Comparison of ENCODE assay signal across 7 cellular contexts in genomic region chr3:123448503-123449091, GRCh38. TPM values are rescaled to one million over a fixed set of nuclear protein-coding genes. Genes with fewer than 3 reads are reported as not detected.
DNase-seq lines count a peak whose midpoint lies in the region; ATAC-seq and TF ChIP-seq lines count a peak whose summit lies in the region.

ADCY5 (minus strand) TSS chr3:123449090; CDS start chr3:123448545, 545 bp downstream.

- no peaks in the 10 kb centered on the region for H3K9me3 ChIP-seq in heart left ventricle

- H3K36me3 ChIP-seq in heart left ventricle = no peaks in the 10 kb centered on the region

- peaks cover 0 to 45% (median 12%) of the 10 kb centered on the region in 12 donors for H3K4me1 ChIP-seq in heart left ventricle

- H3K4me3 ChIP-seq in HFF-Myc (replicated peaks; ENCODE audit: low read depth, low read length) = peak within 1 kb of the TSS; percentile 38
- H3K4me3 ChIP-seq in heart left ventricle = peak within 1 kb of the TSS; percentile 61 to 92 (median 78)

- ATAC-seq in heart left ventricle = peak in 2 of 4 donors; percentile 22 to 23
- ATAC-seq in GM21360 (IDR thresholded peaks at IDR 0.05; ENCODE audit: unreplicated experiment) = no peak
- ATAC-seq in HG02798 (IDR thresholded peaks at IDR 0.05; ENCODE audit: poor library complexity, unreplicated experiment) = no peak

- intact Hi-C loops in heart left ventricle (cut with DNase I) (loop anchor here in 9 of 10 donors (2.0 to 10.0 kb wide), 14 partner anchors 34 to 121 kb away; no protein-coding TSS in a partner anchor), posterior vena cava (cut with DNase I) (loop anchor here (5.0 to 10.0 kb wide), 3 partner anchors 36 to 116 kb away; no protein-coding TSS in a partner anchor)

- H3K27me3 ChIP-seq in heart left ventricle = peaks cover 0 to 54% (median 7%) of the 10 kb centered on the region in 9 donors

- TF ChIP-seq POLR2A in heart left ventricle (IDR thresholded peaks at IDR 0.05) = no peak

- no peak for TF ChIP-seq CTCF in HFF-Myc (IDR thresholded peaks at IDR 0.05; ENCODE audit: low read depth, low read length, missing control alignments)
- TF ChIP-seq CTCF in heart left ventricle (IDR thresholded peaks at IDR 0.05) = no peak

- H3K27ac ChIP-seq in heart left ventricle = peak within 1 kb of the TSS; percentile 80 to 97 (median 93)

- 1% methylated on average over 22 to 71 of the region's 71 CpGs; no CpG with 5 or more reads in 1 of the 4 donors for WGBS in heart left ventricle, 4 donors

- DNase-seq in HFF-Myc (ENCODE audit: extremely low read depth, low read depth) = no peak
- DNase-seq in activated CD8-positive, alpha-beta memory T cell treated with anti-CD3 and anti-CD28 coated beads, Interleukin-2, amount 50 U/mL, for 48 hours = peak; percentile 57
- DNase-seq in heart left ventricle = peak in 3 of 5 donors; percentile 39 to 68 (median 49)
- DNase-seq in posterior vena cava (ENCODE audit: low spot score) = no peak
- no peak for DNase-seq in hepatic stellate cell (ENCODE audit: low spot score)

RNA-seq across cellular contexts. Expression of gene ADCY5, which starts in this region (rescaled TPM):
- 100 to 1,000 TPM; 106 to 276 (median 170) TPM for total RNA-seq in heart left ventricle
- polyA plus RNA-seq in heart left ventricle = 10 to 100 TPM; 78.5 to 84.1 TPM
- 10 to 100 TPM; 41.1 to 42.6 TPM for total RNA-seq in posterior vena cava

Comparison
In these comparisons a context has a peak if more than half of its experiments do, and no peak if none do; other contexts are left out.
1. DNase-seq: peak in activated CD8-positive, alpha-beta memory T cell treated with anti-CD3 and anti-CD28 coated beads, Interleukin-2, amount 50 U/mL, for 48 hours (single experiment) and heart left ventricle (3 of 5); none in HFF-Myc (single experiment), posterior vena cava (single experiment) and hepatic stellate cell (single experiment).